Comparison of ENCODE assay signal across 23 cellular contexts in the genomic region with DNA sequence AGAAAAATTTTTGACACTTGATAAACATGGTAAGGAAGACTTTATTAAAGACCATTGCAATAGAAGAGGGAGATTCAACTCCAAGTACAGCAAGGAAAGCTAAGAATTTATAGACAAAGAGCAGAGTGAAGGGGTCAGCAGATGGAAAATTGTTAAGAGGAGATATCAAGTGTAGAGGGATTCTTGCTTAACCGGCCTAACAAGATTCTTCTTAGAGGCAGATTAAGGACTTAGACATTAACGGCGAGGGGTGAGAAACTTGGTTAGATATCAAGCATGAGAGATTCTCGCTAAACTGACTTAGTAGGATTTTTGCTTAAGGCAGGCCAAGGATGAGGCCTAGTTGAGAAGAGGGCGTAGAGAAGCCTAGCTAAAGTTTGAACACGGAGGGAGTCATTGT.
"Had no signal": no experiment of that assay in that cellular context is flagged by ENCODE, and none has a peak within 500 bp of the region (broad histone marks: within the 10 kb centered on the region; RNA-seq: fewer than 3 reads in every experiment).

No MANE protein-coding gene starts in this region.

- H3K36me3 ChIP-seq: breast epithelium, MG63 had no signal

- DNase-seq: activated CD4-positive, alpha-beta T cell treated with anti-CD3 and anti-CD28 coated beads for 48 hours; activated CD4-positive, alpha-beta T cell treated with anti-CD3 and anti-CD28 coated beads, Interleukin-2, amount 50 U/mL, for 4 hours; activated CD8-positive, alpha-beta memory T cell treated with anti-CD3 and anti-CD28 coated beads, Interleukin-2, amount 50 U/mL, for 48 hours; activated CD8-positive, alpha-beta T cell treated with anti-CD3 and anti-CD28 coated beads, Interleukin-2, amount 10 ng/mL, durations not matched to agents 7 days and 5 days; activated naive CD4-positive, alpha-beta T cell; activated T-cell treated with anti-CD3 and anti-CD28 coated beads, Interleukin-2, amount 50 U/mL, for 1 hour; aorta; central memory CD4-positive, alpha-beta T cell; MG63; MV-4-11; NCI-H1092 treated with DMSO at 0.1 percent for 48 hours; NCI-H1436; NCI-H1694 treated with DMSO at 0.1 percent for 48 hours; NCI-H2081; NCI-H2171 treated with DMSO at 0.1 percent for 48 hours; NCI-H226; NCI-H510A; NCI-H526 treated with DMSO at 0.1 percent for 48 hours; SHP77 treated with DMSO at 0.1 percent for 48 hours had no signal

- H3K27me3 ChIP-seq: breast epithelium, MG63 had no signal

- H3K4me3 ChIP-seq: breast epithelium, MG63 had no signal

- H3K27me3 Mint-ChIP-seq: activated naive CD4-positive, alpha-beta T cell treated with anti-CD3 and anti-CD28 coated beads, Interleukin-2, amount 50 U/mL, for 24 hours had no signal

- ATAC-seq: activated CD4-positive, CD25-positive, alpha-beta regulatory T cell treated with anti-CD3 and anti-CD28 coated beads, Interleukin-2, amount 50 U/mL, for 24 hours; activated CD8-positive, alpha-beta T cell treated with anti-CD3 and anti-CD28 coated beads, Interleukin-2, amount 10 ng/mL, durations not matched to agents 7 days and 5 days had no signal

- H3K27ac Mint-ChIP-seq: activated CD8-positive, alpha-beta T cell treated with anti-CD3 and anti-CD28 coated beads, Interleukin-2, amount 10 ng/mL, durations not matched to agents 7 days and 5 days; activated naive CD4-positive, alpha-beta T cell treated with anti-CD3 and anti-CD28 coated beads, Interleukin-2, amount 50 U/mL, for 24 hours; T-helper 1 cell treated with Interleukin-12 subunit alpha and Interleukin-12 subunit beta and Interleukin-4 antibody, amounts not matched to agents 30 μg/mL and 1 μg/mL, for 36 hours had no signal

- H3K4me1 ChIP-seq: breast epithelium had no signal

- H3K4me1 Mint-ChIP-seq: activated naive CD4-positive, alpha-beta T cell treated with anti-CD3 and anti-CD28 coated beads, Interleukin-2, amount 50 U/mL, for 24 hours had no signal

- H3K4me3 Mint-ChIP-seq: activated CD8-positive, alpha-beta T cell treated with anti-CD3 and anti-CD28 coated beads, Interleukin-2, amount 10 ng/mL, durations not matched to agents 7 days and 5 days; activated naive CD4-positive, alpha-beta T cell treated with anti-CD3 and anti-CD28 coated beads, Interleukin-2, amount 50 U/mL, for 24 hours; T-helper 1 cell treated with Interleukin-12 subunit alpha and Interleukin-12 subunit beta and Interleukin-4 antibody, amounts not matched to agents 30 μg/mL and 1 μg/mL, for 36 hours had no signal

- H3K27ac ChIP-seq: breast epithelium had no signal

- H3K9me3 ChIP-seq: breast epithelium, MG63 had no signal

- H3K9me3 Mint-ChIP-seq: activated naive CD4-positive, alpha-beta T cell treated with anti-CD3 and anti-CD28 coated beads, Interleukin-2, amount 50 U/mL, for 24 hours; T-helper 1 cell treated with Interleukin-12 subunit alpha and Interleukin-12 subunit beta and Interleukin-4 antibody, amounts not matched to agents 30 μg/mL and 1 μg/mL, for 36 hours had no signal
